In genomic region chr2:10331702-10332401, GRCh38 we compare ENCODE assay signal across 9 cellular contexts. TPM values are rescaled to one million over a fixed set of nuclear protein-coding genes. Genes with fewer than 3 reads are reported as not detected.
DNase-seq lines count a peak whose midpoint lies in the region; ATAC-seq and TF ChIP-seq lines count a peak whose summit lies in the region.
"Had no signal": no experiment of that assay in that cellular context is flagged by ENCODE, and none has a peak within 500 bp of the region (broad histone marks: within the 10 kb centered on the region; RNA-seq: fewer than 3 reads in every experiment).

No MANE protein-coding gene starts in this region.

- H3K9me3 Mint-ChIP-seq in GM23338 = peaks cover 7% of the 10 kb centered on the region; the same call in 2 of the 3 replicates
- no peaks in the 10 kb centered on the region for H3K9me3 Mint-ChIP-seq in activated CD4-positive, alpha-beta memory T cell treated with anti-CD3 and anti-CD28 coated beads for 36 hours

- ATAC-seq in GM23338 (no peak), right cardiac atrium (peak; percentile 18 to 40)

- H4K20me1 ChIP-seq in DOHH2 (ENCODE audit: control insufficient read depth, insufficient read depth, low read depth, low read length) (no peaks in the 10 kb centered on the region; the same call in 1 of the 2 replicates), GM23338 (replicated peaks; ENCODE audit: insufficient read depth) (no peaks in the 10 kb centered on the region)

- POLR2A ChIA-PET in activated CD4-positive, alpha-beta memory T cell treated with anti-CD3 and anti-CD28 coated beads for 36 hours (lab: Charles Lee) = interaction anchor here (0.5 to 3.8 kb wide), 13 partner anchors 9 to 332 kb away, joined by 3 to 65 read pairs (median 4); partner anchors contain the start of genes HPCAL1 and ODC1

- H3K4me3 ChIP-seq in DOHH2 (ENCODE audit: low read length) (peak overlapping the region; percentile 58), GM23338 (no peak overlapping the region), right cardiac atrium (ENCODE audit: low read length) (no peak overlapping the region), prostate gland (no peak overlapping the region)
- H3K4me3 ChIP-seq: adrenal gland had no signal

- TF ChIP-seq CTCF in DOHH2 (IDR thresholded peaks at IDR 0.05; ENCODE audit: low read depth, low read length, poor library complexity, severe bottlenecking) (no peak), GM23338 (conservative IDR thresholded peaks at IDR 0.05; ENCODE audit: low read depth in 2 of 2) (no peak), prostate gland (IDR thresholded peaks at IDR 0.05) (no peak)

- H3K27me3 Mint-ChIP-seq in GM23338 (ENCODE audit: insufficient read depth, low read depth, poor library complexity) = peaks cover 2% of the 10 kb centered on the region
- H3K27me3 Mint-ChIP-seq in activated CD4-positive, alpha-beta memory T cell treated with anti-CD3 and anti-CD28 coated beads for 36 hours = no peaks in the 10 kb centered on the region

- DNase-seq in GM23338 (ENCODE audit: low spot score) = no peak
- peak; percentile 39 for DNase-seq in NCI-H1105 treated with DMSO at 0.1 percent for 48 hours (lab: John Stamatoyannopoulos, UW)
- peak; percentile 86 for DNase-seq in activated CD4-positive, alpha-beta memory T cell treated with anti-CD3 and anti-CD28 coated beads for 36 hours
- peak in 1 of 3 donors; percentile 34 for DNase-seq in right cardiac atrium
- DNase-seq in stimulated activated CD8-positive, alpha-beta memory T cell treated with anti-CD3 and anti-CD28 coated beads, Interleukin-4, amount 100 ng/mL, for 24 hours (ENCODE audit: low read depth) = peak; percentile 32
- no peak for DNase-seq in prostate gland (ENCODE audit: low spot score)
- DNase-seq in globus pallidus (ENCODE audit: low spot score) = no peak

- no peak overlapping the region for H2AFZ ChIP-seq in GM23338

- peaks cover 4% of the 10 kb centered on the region for H3K79me2 ChIP-seq in DOHH2 (ENCODE audit: control insufficient read depth, low read length)
- H3K79me2 ChIP-seq in GM23338 (replicated peaks; ENCODE audit: insufficient read depth) = peaks cover 4% of the 10 kb centered on the region; the same call in 1 of the 2 replicates

- H3K36me3 Mint-ChIP-seq in GM23338 (ENCODE audit: low read depth) = peaks cover 9% of the 10 kb centered on the region; the same call in 2 of the 3 replicates
- H3K36me3 Mint-ChIP-seq in activated CD4-positive, alpha-beta memory T cell treated with anti-CD3 and anti-CD28 coated beads for 36 hours = peaks cover 16% of the 10 kb centered on the region

- H3F3A ChIP-seq in DOHH2 (ENCODE audit: control insufficient read depth, insufficient read depth) = no peaks in the 10 kb centered on the region; the same call in 1 of the 2 replicates
- H3F3A ChIP-seq in GM23338 (replicated peaks; ENCODE audit: low read depth) = no peaks in the 10 kb centered on the region

- H3K27ac Mint-ChIP-seq in GM23338 = peak overlapping the region; percentile 43; the same call in 1 of the 2 replicates
- peak overlapping the region; percentile 90 for H3K27ac Mint-ChIP-seq in activated CD4-positive, alpha-beta memory T cell treated with anti-CD3 and anti-CD28 coated beads for 36 hours

- intact Hi-C loops in activated CD4-positive, alpha-beta memory T cell treated with anti-CD3 and anti-CD28 coated beads for 36 hours (cut with micrococcal nuclease) = loop anchor here (1.0 to 5.0 kb wide), 7 partner anchors 30 to 322 kb away; partner anchors contain the start of gene HPCAL1
- intact Hi-C loops in right cardiac atrium (cut with DNase I) (loop anchor here in 1 of 4 donors (10.0 kb wide), 1 partner anchor 1157 kb away; no protein-coding TSS in a partner anchor), prostate gland (cut with DNase I) (no loop called here)

- H3K9me2 ChIP-seq in DOHH2 (replicated peaks; ENCODE audit: control insufficient read depth, low read length) (no peaks in the 10 kb centered on the region), GM23338 (ENCODE audit: insufficient read depth) (no peaks in the 10 kb centered on the region)

- no peak for TF ChIP-seq POLR2A in prostate gland (IDR thresholded peaks at IDR 0.05)

- H3K4me1 Mint-ChIP-seq in GM23338 = peaks cover 64% of the 10 kb centered on the region
- H3K4me1 Mint-ChIP-seq in activated CD4-positive, alpha-beta memory T cell treated with anti-CD3 and anti-CD28 coated beads for 36 hours (ENCODE audit: low read depth) = peaks cover 71% of the 10 kb centered on the region

- 63% methylated on average over 11 of the region's 11 CpGs for WGBS in right cardiac atrium
- 65% methylated on average over 11 of the region's 11 CpGs for WGBS in prostate gland

- H3K4me3 Mint-ChIP-seq in GM23338 = no peak overlapping the region
- H3K4me3 Mint-ChIP-seq in activated CD4-positive, alpha-beta memory T cell treated with anti-CD3 and anti-CD28 coated beads for 36 hours = peak overlapping the region; percentile 86

- H3K4me2 ChIP-seq in DOHH2 (ENCODE audit: low read length) (peak overlapping the region; percentile 70), GM23338 (0 out of 2 replicates have a peak overlapping the region, but pooled peaks have one; percentile 26)

- H3K27ac ChIP-seq in DOHH2 (ENCODE audit: low read depth, low read length) (peak overlapping the region; percentile 41), GM23338 (ENCODE audit: low read depth) (no peak overlapping the region), right cardiac atrium (ENCODE audit: low read length) (peak overlapping the region; percentile 27), prostate gland (no peak overlapping the region)

- H3K36me3 ChIP-seq in DOHH2 (ENCODE audit: control insufficient read depth, low read length) (no peaks in the 10 kb centered on the region), GM23338 (ENCODE audit: insufficient read depth) (no peaks in the 10 kb centered on the region), prostate gland (no peaks in the 10 kb centered on the region)
- H3K36me3 ChIP-seq: adrenal gland had no signal

- CTCF ChIA-PET in activated CD4-positive, alpha-beta memory T cell treated with anti-CD3 and anti-CD28 coated beads for 36 hours (lab: Charles Lee) = interaction anchor here (0.6 to 8.0 kb wide), 9 partner anchors 9 to 237 kb away, joined by 3 to 79 read pairs (median 3); partner anchors contain the start of gene HPCAL1

- H3K9me3 ChIP-seq in DOHH2 (ENCODE audit: control insufficient read depth, insufficient read depth, low read length) (no peaks in the 10 kb centered on the region), right cardiac atrium (ENCODE audit: control insufficient read depth, low read length) (no peaks in the 10 kb centered on the region), prostate gland (no peaks in the 10 kb centered on the region)

- H3K27me3 ChIP-seq in DOHH2 (ENCODE audit: control insufficient read depth, low read length) = no peaks in the 10 kb centered on the region
- H3K27me3 ChIP-seq in GM23338 (ENCODE audit: insufficient read depth) = no peaks in the 10 kb centered on the region
- no peaks in the 10 kb centered on the region for H3K27me3 ChIP-seq in right cardiac atrium (ENCODE audit: control insufficient read depth, insufficient read depth)
- H3K27me3 ChIP-seq in prostate gland (replicated peaks; ENCODE audit: insufficient read depth) = no peaks in the 10 kb centered on the region
- H3K27me3 ChIP-seq: adrenal gland had no signal

- peaks cover 67% of the 10 kb centered on the region for H3K4me1 ChIP-seq in DOHH2 (ENCODE audit: control insufficient read depth, low read length)
- peaks cover 38% of the 10 kb centered on the region; the same call in 1 of the 2 replicates for H3K4me1 ChIP-seq in GM23338 (ENCODE audit: insufficient read depth)
- peaks cover 17% of the 10 kb centered on the region for H3K4me1 ChIP-seq in right cardiac atrium (ENCODE audit: control insufficient read depth, insufficient read depth, low read length)
- H3K4me1 ChIP-seq in prostate gland (replicated peaks) = no peaks in the 10 kb centered on the region

TF ChIP-seq in GM23338, 12 proteins besides CTCF, POLR2A, EP300 and RAD21 (continues in another document):
- no peak for TF ChIP-seq ZNF331 (CRISPR knock-in tag; IDR thresholded peaks at IDR 0.05; ENCODE audit: low read depth)
- TF ChIP-seq POLR2AphosphoS5 (IDR thresholded peaks at IDR 0.05; ENCODE audit: low read depth) = no peak
- no peak for TF ChIP-seq CREB1 (CRISPR knock-in tag; IDR thresholded peaks at IDR 0.05; ENCODE audit: low read depth)
- TF ChIP-seq EZH2 (IDR thresholded peaks at IDR 0.05; ENCODE audit: low read depth, unreplicated experiment) = no peak
- TF ChIP-seq EZH2phosphoT487 (IDR thresholded peaks at IDR 0.05; ENCODE audit: unreplicated experiment) = no peak
- no peak for TF ChIP-seq ZNF114 (CRISPR knock-in tag; IDR thresholded peaks at IDR 0.05)
- no peak for TF ChIP-seq REST (IDR thresholded peaks at IDR 0.05; ENCODE audit: unreplicated experiment)

RNA-seq across cellular contexts. Expression of gene HPCAL1, which starts 29.1 kb away (rescaled TPM):
- total RNA-seq in GM23338 (2014; rRNA removed; shearing (Covaris generic)) = 14.8 and 25.4 TPM in 2 replicates
- polyA plus RNA-seq in GM23338 (2016; fragmentation: Nextera tagmentation; extraction: Ambion mirVana) (8.3 and 9.7 TPM in 2 replicates), right cardiac atrium (32.0 TPM)
- 10 to 100 TPM; 82.2 to 82.6 TPM for total RNA-seq in activated CD4-positive, alpha-beta memory T cell treated with anti-CD3 and anti-CD28 coated beads for 36 hours
- total RNA-seq in right cardiac atrium (10 to 100 TPM; 18.5 to 32.2 (median 24.2) TPM), prostate gland (100 to 1,000 TPM in 1 of 2 donors, 10 to 100 TPM in 1; 22.5 to 203 TPM)

Comparison
In these comparisons a context has a peak if more than half of its experiments do, and no peak if none do; other contexts are left out.
1. H3K27ac ChIP-seq: peak in DOHH2 (single experiment) and right cardiac atrium (single experiment); none in GM23338 (single experiment) and prostate gland (0 of 2).
2. DNase-seq: peak in NCI-H1105 treated with DMSO at 0.1 percent for 48 hours (single experiment), activated CD4-positive, alpha-beta memory T cell treated with anti-CD3 and anti-CD28 coated beads for 36 hours (single experiment) and stimulated activated CD8-positive, alpha-beta memory T cell treated with anti-CD3 and anti-CD28 coated beads, Interleukin-4, amount 100 ng/mL, for 24 hours (single experiment); none in GM23338 (single experiment), prostate gland (single experiment) and globus pallidus (single experiment).